Comparison of ENCODE assay signal across 13 cellular contexts in genomic region chr6:38566295-38566694, GRCh38.
A peak's percentile ranks its signal among the peaks of the same experiment; 100 is the strongest.
DNase-seq lines count a peak whose midpoint lies in the region; ATAC-seq, FAIRE-seq and TF ChIP-seq lines count a peak whose summit lies in the region.
"Had no signal": no experiment of that assay in that cellular context is flagged by ENCODE, and none has a peak within 500 bp of the region (broad histone marks: within the 10 kb centered on the region; RNA-seq: fewer than 3 reads in every experiment).

No MANE protein-coding gene starts in this region.

- no peaks in the 10 kb centered on the region for H3K27me3 Mint-ChIP-seq in brain
- H3K27me3 Mint-ChIP-seq in glutamatergic neuron (ENCODE audit: unreplicated experiment): no peaks in the 10 kb centered on the region
- H3K27me3 Mint-ChIP-seq: CD4-positive, alpha-beta memory T cell had no signal

- H3K4me1 ChIP-seq in smooth muscle cell (ENCODE audit: low read depth): no peaks in the 10 kb centered on the region

- no peaks in the 10 kb centered on the region for H3K36me3 ChIP-seq in smooth muscle cell (ENCODE audit: low read depth)
- H3K36me3 ChIP-seq: BE2C had no signal

- H3K27ac Mint-ChIP-seq in brain (peak overlapping the region in 4 of 5 experiments; percentile 43 to 90 (median 88)), glutamatergic neuron (ENCODE audit: unreplicated experiment) (peak overlapping the region; percentile 59)
- H3K27ac Mint-ChIP-seq: CD4-positive, alpha-beta memory T cell had no signal

- DNase-seq in GM12892 (ENCODE audit: insufficient read length) (no peak), HCEC 1CT (peak; percentile 16), glutamatergic neuron (no peak), smooth muscle cell (lab: John Stamatoyannopoulos, UW; ENCODE audit: unreplicated experiment) (no peak)
- DNase-seq: BE2C; CD4-positive, alpha-beta memory T cell; DMS79 treated with DMSO at 0.1 percent for 48 hours; EL; H7 had no signal

- peak; percentile 27 for FAIRE-seq in GM12892 (lab: Jason Lieb, UNC)

- H3K9ac ChIP-seq in smooth muscle cell (ENCODE audit: low read depth): no peak overlapping the region

- H3K27ac ChIP-seq in smooth muscle cell (ENCODE audit: low read depth): no peak overlapping the region
- H3K27ac ChIP-seq: C4-2B had no signal

- no peaks in the 10 kb centered on the region for H3K9me3 Mint-ChIP-seq in brain
- peaks cover 2% of the 10 kb centered on the region for H3K9me3 Mint-ChIP-seq in glutamatergic neuron (ENCODE audit: unreplicated experiment)

- H3K9me3 ChIP-seq in smooth muscle cell (replicated peaks; ENCODE audit: low read depth): no peaks in the 10 kb centered on the region
- H3K9me3 ChIP-seq: BE2C had no signal

- no peak for TF ChIP-seq CTCF in brain (conservative IDR thresholded peaks at IDR 0.05)
- TF ChIP-seq CTCF in glutamatergic neuron (IDR thresholded peaks at IDR 0.05; ENCODE audit: partially characterized antibody, unreplicated experiment): no peak
- no peak for TF ChIP-seq CTCF in smooth muscle cell (IDR thresholded peaks at IDR 0.05; ENCODE audit: borderline replicate concordance, insufficient read depth, poor library complexity, severe bottlenecking)

- 85% methylated on average over 4 of the region's 4 CpGs for WGBS in smooth muscle cell (ENCODE audit: low lambda C conversion rate)

- no peaks in the 10 kb centered on the region for H3K36me3 Mint-ChIP-seq in brain
- peaks cover 3% of the 10 kb centered on the region for H3K36me3 Mint-ChIP-seq in glutamatergic neuron (ENCODE audit: unreplicated experiment)

- H3K27me3 ChIP-seq in smooth muscle cell (ENCODE audit: low read depth): no peaks in the 10 kb centered on the region
- H3K27me3 ChIP-seq: BE2C had no signal

- H2AFZ ChIP-seq in smooth muscle cell (ENCODE audit: low read depth): no peak overlapping the region

- no peak for TF ChIP-seq POLR2A in GM12892 (IDR thresholded peaks at IDR 0.05; ENCODE audit: low read depth, low read length)

- ATAC-seq in GM21381 (IDR thresholded peaks at IDR 0.05; ENCODE audit: unreplicated experiment) (no peak), GM21367 (IDR thresholded peaks at IDR 0.05; ENCODE audit: unreplicated experiment) (no peak)

- H4K20me1 ChIP-seq in smooth muscle cell (ENCODE audit: low read depth): no peaks in the 10 kb centered on the region

- H3K4me3 Mint-ChIP-seq in brain (peak overlapping the region in 1 of 5 experiments; percentile 46), glutamatergic neuron (ENCODE audit: unreplicated experiment) (no peak overlapping the region)
- H3K4me3 Mint-ChIP-seq: CD4-positive, alpha-beta memory T cell had no signal

- no peaks in the 10 kb centered on the region for H3K79me2 ChIP-seq in smooth muscle cell (ENCODE audit: low read depth)

- no peak overlapping the region for H3K4me3 ChIP-seq in smooth muscle cell

- H3K4me2 ChIP-seq in smooth muscle cell: no peak overlapping the region

- no peaks in the 10 kb centered on the region for H3F3A ChIP-seq in smooth muscle cell (ENCODE audit: low read depth)

- H3K4me1 Mint-ChIP-seq in brain: peaks cover 55% of the 10 kb centered on the region
- H3K4me1 Mint-ChIP-seq in glutamatergic neuron (ENCODE audit: low read depth, unreplicated experiment): peaks cover 16% of the 10 kb centered on the region
